Comparison of ENCODE assay signal across 16 cellular contexts in the genomic region with DNA sequence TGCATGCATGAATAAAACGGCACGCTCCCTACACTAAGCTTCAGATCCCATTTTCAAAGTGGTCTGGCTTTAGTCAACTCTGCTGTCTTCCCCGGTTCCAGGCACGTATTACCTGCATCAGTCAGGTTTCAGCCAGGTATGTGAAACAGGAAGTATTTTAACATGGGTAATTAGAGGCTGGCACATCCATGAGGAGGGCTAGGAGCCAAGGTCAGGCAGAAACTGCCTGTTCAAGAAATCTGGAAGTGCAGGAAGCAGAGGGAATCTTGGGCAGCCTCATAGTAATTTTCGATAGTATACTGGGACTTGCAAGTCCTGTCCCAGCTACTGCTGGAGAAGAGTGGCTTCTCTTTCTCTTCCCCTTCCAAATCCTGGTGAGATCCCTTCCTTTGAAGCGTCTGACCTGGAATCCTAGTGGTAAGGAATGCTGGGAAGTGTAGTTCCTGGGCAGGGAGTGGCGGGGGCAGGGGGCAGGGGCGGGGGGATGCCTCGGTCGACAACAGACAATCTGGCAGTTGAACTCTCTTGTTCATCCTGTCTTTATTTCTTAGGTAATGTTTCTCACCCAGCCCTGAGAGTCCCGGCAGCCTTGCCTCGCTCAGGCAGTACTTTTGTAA.
DNase-seq lines count a peak whose midpoint lies in the region; ATAC-seq and TF ChIP-seq lines count a peak whose summit lies in the region.
"Had no signal": no experiment of that assay in that cellular context is flagged by ENCODE, and none has a peak within 500 bp of the region (broad histone marks: within the 10 kb centered on the region; RNA-seq: fewer than 3 reads in every experiment).

No MANE protein-coding gene starts in this region.

- H3K36me3 ChIP-seq in HUES6 (ENCODE audit: control insufficient read depth, insufficient read depth, low read length) (no peaks in the 10 kb centered on the region), SJCRH30 (no peaks in the 10 kb centered on the region), psoas muscle (ENCODE audit: insufficient read depth in 1 of 2, low read depth in 1 of 2) (no peaks in the 10 kb centered on the region), right lobe of liver (no peaks in the 10 kb centered on the region)
- H3K36me3 ChIP-seq: colonic mucosa, tibial nerve had no signal

- H3K4me3 ChIP-seq in HUES6 (ENCODE audit: low read depth, low read length) (0 out of 2 replicates have a peak overlapping the region, but pooled peaks have one; percentile 14), SJCRH30 (peak overlapping the region; percentile 53), psoas muscle (peak overlapping the region; percentile 23), right lobe of liver (no peak overlapping the region)
- H3K4me3 ChIP-seq: colonic mucosa, tibial nerve had no signal

- H3K9me3 ChIP-seq in HUES6 (ENCODE audit: control insufficient read depth, insufficient read depth, low read depth, low read length) (no peaks in the 10 kb centered on the region), SJCRH30 (replicated peaks) (no peaks in the 10 kb centered on the region), psoas muscle (no peaks in the 10 kb centered on the region), right lobe of liver (no peaks in the 10 kb centered on the region)
- H3K9me3 ChIP-seq: colonic mucosa, tibial nerve had no signal

- H3K4me1 ChIP-seq in HUES6 (ENCODE audit: control insufficient read depth, insufficient read depth, low read length) (peaks cover 13% of the 10 kb centered on the region), SJCRH30 (peaks cover 13% of the 10 kb centered on the region), psoas muscle (peaks cover 25% of the 10 kb centered on the region), right lobe of liver (no peaks in the 10 kb centered on the region)
- H3K4me1 ChIP-seq: colonic mucosa had no signal

- H3K9ac ChIP-seq in HUES6 (ENCODE audit: low read length), result no peak overlapping the region

- no peak overlapping the region for H3K27ac ChIP-seq in HUES6 (ENCODE audit: low read depth, low read length)
- peak overlapping the region; percentile 72; the same call in 1 of the 2 replicates for H3K27ac ChIP-seq in SJCRH30
- peak overlapping the region; percentile 83 for H3K27ac ChIP-seq in psoas muscle
- no peak overlapping the region for H3K27ac ChIP-seq in right lobe of liver
- H3K27ac ChIP-seq in caudate nucleus (ENCODE audit: low read depth, low read length), result no peak overlapping the region
- H3K27ac ChIP-seq: colonic mucosa, tibial nerve had no signal

- TF ChIP-seq POLR2A in right lobe of liver (IDR thresholded peaks at IDR 0.05), result no peak

- 46 to 60% (median 49%) methylated on average over 12 of the region's 12 CpGs for WGBS in psoas muscle, 3 donors
- WGBS in right lobe of liver (ENCODE audit: insufficient coverage, low coverage, low lambda C conversion rate, missing lambda C conversion rate), result 68% methylated on average over 7 of the region's 12 CpGs

- ATAC-seq in psoas muscle, result peak in 1 of 4 donors; percentile 2
- no peak for ATAC-seq in right lobe of liver
- ATAC-seq: left cardiac atrium, SK-N-SH treated with all-trans-retinoic acid at 6 μM for 48 hours had no signal

- DNase-seq in SJCRH30, result peak; percentile 17 to 43
- DNase-seq in kidney tubule cell (ENCODE audit: low spot score), result peak; percentile 17
- DNase-seq in psoas muscle, result no peak
- DNase-seq in NCI-H1092 treated with DMSO at 0.1 percent for 48 hours (lab: John Stamatoyannopoulos, UW), result no peak
- no peak for DNase-seq in ureter (ENCODE audit: low spot score)
- DNase-seq in right lobe of liver, result no peak
- DNase-seq in caudate nucleus (lab: John Stamatoyannopoulos, UW), result no peak
- DNase-seq: activated naive CD8-positive, alpha-beta T cell treated with anti-CD3 and anti-CD28 coated beads, Interleukin-2, amount 10 ng/mL, durations not matched to agents 7 days and 5 days; colonic mucosa; left cardiac atrium; NCI-H226; occipital lobe; stimulated activated naive CD4-positive, alpha-beta T cell treated with Interleukin-2 at 50 U/mL for 16 hours had no signal

- intact Hi-C loops in psoas muscle (cut with DNase I), result loop anchor here (5.0 to 10.0 kb wide), 2 partner anchors 87 to 400 kb away; a partner anchor contains a TSS
- intact Hi-C loops in right lobe of liver (cut with DNase I), result no loop called here

- H3K27me3 ChIP-seq in HUES6 (ENCODE audit: control insufficient read depth, insufficient read depth, low read length), result no peaks in the 10 kb centered on the region
- H3K27me3 ChIP-seq in SJCRH30, result no peaks in the 10 kb centered on the region
- no peaks in the 10 kb centered on the region for H3K27me3 ChIP-seq in psoas muscle (ENCODE audit: insufficient read depth in 3 of 3, low read length in 2 of 3)
- H3K27me3 ChIP-seq in right lobe of liver, result no peaks in the 10 kb centered on the region
- H3K27me3 ChIP-seq: colonic mucosa, tibial nerve had no signal

- TF ChIP-seq CTCF in psoas muscle (IDR thresholded peaks at IDR 0.05), result no peak
- no peak for TF ChIP-seq CTCF in right lobe of liver (IDR thresholded peaks at IDR 0.05)

Comparison
In these comparisons a context has a peak if more than half of its experiments do, and no peak if none do; other contexts are left out.
1. H3K27ac ChIP-seq: peak in SJCRH30 (single experiment) and psoas muscle (single experiment); none in HUES6 (single experiment), right lobe of liver (0 of 3) and caudate nucleus (single experiment).
2. H3K4me3 ChIP-seq: peak in HUES6 (single experiment), SJCRH30 (single experiment) and psoas muscle (single experiment); none in right lobe of liver (0 of 3).
3. DNase-seq: peak in SJCRH30 (2 of 2) and kidney tubule cell (single experiment); none in psoas muscle (0 of 2), NCI-H1092 treated with DMSO at 0.1 percent for 48 hours (single experiment), ureter (single experiment), right lobe of liver (0 of 3) and caudate nucleus (0 of 61).
4. intact Hi-C loops: an anchor here in psoas muscle (5.0 to 10.0 kb wide); none called in right lobe of liver.